8 cellular contexts compared by ENCODE assay signal in genomic region chr6:27503436-27504030, GRCh38. TPM values are rescaled to one million over a fixed set of nuclear protein-coding genes. Genes with fewer than 3 reads are reported as not detected.
DNase-seq lines count a peak whose midpoint lies in the region; ATAC-seq, FAIRE-seq and TF ChIP-seq lines count a peak whose summit lies in the region.

No MANE protein-coding gene starts in this region.

- peak overlapping the region; percentile 57 to 98 (median 92) for H3K27ac Mint-ChIP-seq in naive B cell
- H3K27ac Mint-ChIP-seq in stimulated activated naive B cell treated with anti-CD40 and anti-IgM and Interleukin-4, amounts not matched to agents 10 μg/mL and 1 μg/mL and 100 μg/mL, for 72 hours = peak overlapping the region; percentile 97

- peaks cover 0 to 5% (median 0%) of the 10 kb centered on the region in 7 donors for H3K9me3 Mint-ChIP-seq in naive B cell
- peaks cover 0 to 1% of the 10 kb centered on the region in 2 donors for H3K9me3 Mint-ChIP-seq in stimulated activated naive B cell treated with anti-CD40 and anti-IgM and Interleukin-4, amounts not matched to agents 10 μg/mL and 1 μg/mL and 100 μg/mL, for 72 hours

- no peaks in the 10 kb centered on the region for H3K36me3 Mint-ChIP-seq in naive B cell
- H3K36me3 Mint-ChIP-seq in stimulated activated naive B cell treated with anti-CD40 and anti-IgM and Interleukin-4, amounts not matched to agents 10 μg/mL and 1 μg/mL and 100 μg/mL, for 72 hours = peaks cover 0 to 4% of the 10 kb centered on the region in 2 donors

- no peaks in the 10 kb centered on the region for H3K9me3 ChIP-seq in OCI-LY3 (ENCODE audit: insufficient read depth, low read length)

- H3K27me3 Mint-ChIP-seq in naive B cell = peaks cover 4 to 43% (median 14%) of the 10 kb centered on the region in 3 donors
- peaks cover 19 to 41% of the 10 kb centered on the region in 2 donors for H3K27me3 Mint-ChIP-seq in stimulated activated naive B cell treated with anti-CD40 and anti-IgM and Interleukin-4, amounts not matched to agents 10 μg/mL and 1 μg/mL and 100 μg/mL, for 72 hours

- H3K27ac ChIP-seq in OCI-LY3 (ENCODE audit: low read length) = peak overlapping the region; percentile 79

- no peaks in the 10 kb centered on the region for H3K27me3 ChIP-seq in OCI-LY3 (ENCODE audit: low read depth, low read length)

- no peak for TF ChIP-seq CTCF in OCI-LY3 (IDR thresholded peaks at IDR 0.05; ENCODE audit: low read depth, low read length)

- ATAC-seq in HG03432 (IDR thresholded peaks at IDR 0.05; ENCODE audit: unreplicated experiment) = peak; percentile 40
- ATAC-seq in esophagus mucosa = peak; percentile 48
- ATAC-seq in naive B cell (ENCODE audit: low read depth in 2 of 2) = peak; percentile 66 to 67
- peak; percentile 64 to 67 for ATAC-seq in stimulated activated naive B cell treated with anti-CD40 and anti-IgM and Interleukin-4, amounts not matched to agents 10 μg/mL and 1 μg/mL and 100 μg/mL, for 72 hours (replicated peaks)
- no peak for ATAC-seq in HG02852 (IDR thresholded peaks at IDR 0.05; ENCODE audit: unreplicated experiment)

- peak overlapping the region; percentile 81 for H3K9ac ChIP-seq in OCI-LY3 (ENCODE audit: low read length)

- no peaks in the 10 kb centered on the region for H4K20me1 ChIP-seq in OCI-LY3 (ENCODE audit: insufficient read depth, low read length)

- FAIRE-seq in GM18507 (lab: Jason Lieb, UNC) = peak; percentile 76

- H3K79me2 ChIP-seq in OCI-LY3 (ENCODE audit: low read length) = no peaks in the 10 kb centered on the region

- H3K4me1 Mint-ChIP-seq in naive B cell = peaks cover 26 to 39% (median 34%) of the 10 kb centered on the region in 3 donors
- peaks cover 17 to 20% of the 10 kb centered on the region in 2 donors for H3K4me1 Mint-ChIP-seq in stimulated activated naive B cell treated with anti-CD40 and anti-IgM and Interleukin-4, amounts not matched to agents 10 μg/mL and 1 μg/mL and 100 μg/mL, for 72 hours

- no peak for DNase-seq in GM18507 (ENCODE audit: extremely low spot score, insufficient read length, low read depth)
- DNase-seq in activated T-cell treated with anti-CD3 and anti-CD28 coated beads for 1 hour (ENCODE audit: low read depth) = peak; percentile 72
- peak; percentile 74 for DNase-seq in naive B cell
- peak; percentile 62 for DNase-seq in stimulated activated naive B cell treated with anti-CD40 and anti-IgM and Interleukin-4, amounts not matched to agents 10 μg/mL and 1 μg/mL and 100 μg/mL, for 72 hours

- H3K4me2 ChIP-seq in OCI-LY3 (ENCODE audit: low read length) = peak overlapping the region; percentile 90

- H3K4me3 Mint-ChIP-seq in naive B cell = peak overlapping the region; percentile 76 to 95 (median 92)
- H3K4me3 Mint-ChIP-seq in stimulated activated naive B cell treated with anti-CD40 and anti-IgM and Interleukin-4, amounts not matched to agents 10 μg/mL and 1 μg/mL and 100 μg/mL, for 72 hours = peak overlapping the region; percentile 87 to 90

- peak overlapping the region; percentile 99 for H3K4me3 ChIP-seq in OCI-LY3 (ENCODE audit: low read length)

- H3K36me3 ChIP-seq in OCI-LY3 (replicated peaks; ENCODE audit: low read depth, low read length) = no peaks in the 10 kb centered on the region

- peak overlapping the region; percentile 78 for H2AFZ ChIP-seq in OCI-LY3 (ENCODE audit: low read depth, low read length)

- peaks cover 31% of the 10 kb centered on the region for H3K4me1 ChIP-seq in OCI-LY3 (ENCODE audit: low read length)

RNA-seq across cellular contexts. Expression of gene ZNF184, which starts 30.6 kb away (rescaled TPM):
- total RNA-seq in esophagus mucosa = 3.0 TPM
- 10 to 100 TPM in 4 of 6 donors, 1 to 10 TPM in 2; 2.8 to 12.3 (median 11.2) TPM for polyA plus RNA-seq in naive B cell (ENCODE audit: low read depth in 6 of 6)
